In the genomic region with DNA sequence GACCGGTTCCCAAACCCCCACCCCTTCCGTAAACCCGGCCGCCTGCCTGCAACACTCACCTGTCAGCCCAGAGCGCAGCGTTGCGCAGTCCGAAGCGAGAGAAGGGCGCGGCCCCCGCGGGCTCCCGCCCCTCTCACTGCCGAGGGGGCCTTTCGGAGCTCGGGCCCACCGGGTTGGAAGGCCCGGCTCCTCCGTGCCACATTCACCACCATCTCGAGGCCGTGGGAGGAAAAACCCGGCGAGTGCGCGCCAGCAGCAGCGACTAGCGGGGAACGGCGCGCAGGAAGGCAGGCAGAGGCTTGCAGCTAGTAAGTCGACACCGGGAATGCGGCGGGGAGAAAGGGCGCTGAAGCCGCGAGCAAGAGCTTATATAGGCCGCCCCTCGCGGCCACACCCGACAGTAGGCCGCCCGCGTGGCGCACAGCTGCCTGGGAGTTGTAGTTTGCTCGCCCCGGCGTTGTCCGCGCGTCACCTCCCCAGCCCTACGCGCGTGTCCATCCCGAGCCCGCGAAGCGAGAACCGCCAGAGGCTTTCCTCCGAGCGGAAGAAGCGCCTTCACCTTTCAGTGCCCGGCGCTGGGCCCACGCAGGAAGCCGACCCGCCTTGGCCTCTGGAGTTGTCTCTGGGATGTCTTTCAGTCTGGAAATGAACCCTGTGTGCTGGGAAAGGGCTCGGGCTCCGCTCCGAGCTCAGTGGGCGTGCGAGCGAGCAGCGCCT, we compare ENCODE assay signal across 8 cellular contexts.
DNase-seq lines count a peak whose midpoint lies in the region; ATAC-seq and TF ChIP-seq lines count a peak whose summit lies in the region.

No MANE protein-coding gene starts in this region.

- ATAC-seq in GM21526 (IDR thresholded peaks at IDR 0.05; ENCODE audit: low FRiP score, unreplicated experiment): peak; percentile 78

- DNase-seq in DMS153 (lab: John Stamatoyannopoulos, UW) (peak; percentile 98), HuH-7.5 (ENCODE audit: low spot score) (peak; percentile 91), OCI-M1 (lab: John Stamatoyannopoulos, UW) (peak; percentile 97), erythroblast (lab: John Stamatoyannopoulos, UW) (peak; percentile 96 to 97)
- DNase-seq in activated T-cell treated with anti-CD3 and anti-CD28 coated beads, Interleukin-2, amount 50 U/mL, for 1 hour: peak; percentile 93
- DNase-seq in stimulated activated CD8-positive, alpha-beta memory T cell treated with anti-CD3 and anti-CD28 coated beads, Interleukin-7, amount 100 ng/mL, for 24 hours (ENCODE audit: low read depth): peak; percentile 85

- TF ChIP-seq POLR2A in erythroblast (IDR thresholded peaks at IDR 0.05; ENCODE audit: low read length): peak; percentile 100

- H3K27ac ChIP-seq in muscle layer of duodenum (ENCODE audit: low read length): peak overlapping the region; percentile 90

- H3K27me3 ChIP-seq in muscle layer of duodenum (ENCODE audit: low read depth, low read length): no peaks in the 10 kb centered on the region

- peak overlapping the region; percentile 87 to 96 for H3K4me3 ChIP-seq in muscle layer of duodenum (ENCODE audit: low read depth in 1 of 2, low read length in 2 of 2)

- H3K9me3 ChIP-seq in muscle layer of duodenum (ENCODE audit: control insufficient read depth in 1 of 2, low read length in 2 of 2): no peaks in the 10 kb centered on the region

- H3K36me3 ChIP-seq in muscle layer of duodenum (ENCODE audit: control insufficient read depth in 1 of 2, insufficient read depth in 2 of 2, low read length in 2 of 2): peaks cover 27 to 30% of the 10 kb centered on the region in 2 donors

- peaks cover 7 to 16% of the 10 kb centered on the region in 2 donors for H3K4me1 ChIP-seq in muscle layer of duodenum (ENCODE audit: control insufficient read depth in 1 of 2, insufficient read depth in 2 of 2, low read length in 2 of 2)

Comparison
In these comparisons a context has a peak if more than half of its experiments do, and no peak if none do; other contexts are left out.
1. Peak in every context shown above with its lines: DNase-seq, ATAC-seq, H3K4me3 ChIP-seq and H3K27ac ChIP-seq.